Comparison of ENCODE assay signal across 26 cellular contexts in the genomic region with DNA sequence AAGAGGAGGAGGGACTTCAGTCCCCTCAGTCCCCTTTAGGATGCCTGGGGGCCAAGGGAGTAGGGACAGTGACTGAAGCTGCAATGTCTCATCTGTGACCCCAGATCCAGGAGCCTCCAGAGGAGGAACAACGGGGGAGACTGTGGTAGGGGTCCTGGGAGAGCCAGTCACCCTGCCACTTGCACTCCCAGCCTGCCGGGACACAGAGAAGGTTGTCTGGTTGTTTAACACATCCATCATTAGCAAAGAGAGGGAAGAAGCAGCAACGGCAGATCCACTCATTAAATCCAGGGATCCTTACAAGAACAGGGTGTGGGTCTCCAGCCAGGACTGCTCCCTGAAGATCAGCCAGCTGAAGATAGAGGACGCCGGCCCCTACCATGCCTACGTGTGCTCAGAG. TPM values are rescaled to one million over a fixed set of nuclear protein-coding genes. Genes with fewer than 3 reads are reported as not detected.
"Had no signal": no experiment of that assay in that cellular context is flagged by ENCODE, and none has a peak within 500 bp of the region (broad histone marks: within the 10 kb centered on the region; RNA-seq: fewer than 3 reads in every experiment).

No MANE protein-coding gene starts in this region.

- H3K9me3 ChIP-seq: adrenal gland, ascending aorta, gastrocnemius medialis, ovary, prostate gland, right atrium auricular region, testis, vagina had no signal

- H3K4me3 ChIP-seq: adrenal gland, ascending aorta, gastrocnemius medialis, ovary, prostate gland, right atrium auricular region, testis, vagina had no signal

- H3K27me3 ChIP-seq: adrenal gland, ascending aorta, brain microvascular endothelial cell, gastrocnemius medialis, ovary, right atrium auricular region, testis, vagina had no signal

- DNase-seq: activated effector memory CD4-positive, alpha-beta T cell treated with anti-CD3 and anti-CD28 coated beads, Interleukin-2, amount 50 U/mL, for 16 hours; activated naive CD4-positive, alpha-beta T cell treated with anti-CD3 and anti-CD28 coated beads, Interleukin-2, amount 10 ng/mL, durations not matched to agents 7 days and 5 days; activated T-cell treated with anti-CD3 and anti-CD28 coated beads, Interleukin-2, amount 50 U/mL, for 48 hours; adrenal gland; brain microvascular endothelial cell; caudate nucleus; effector memory CD4-positive, alpha-beta T cell; gastrocnemius medialis; head of caudate nucleus; hypothalamus; left cardiac atrium; mesenchymal stem cell; ovary; stimulated activated CD4-positive, alpha-beta T cell treated with anti-CD3 and anti-CD28 coated beads, Interleukin-4, amount 100 ng/mL, for 24 hours; T1000; testis had no signal

- H3K36me3 Mint-ChIP-seq: type B pancreatic cell, WTC11 had no signal

- H3K36me3 ChIP-seq: adrenal gland, ascending aorta, brain microvascular endothelial cell, gastrocnemius medialis, ovary, prostate gland, right atrium auricular region, vagina had no signal

- H3K4me3 Mint-ChIP-seq: activated naive CD4-positive, alpha-beta T cell treated with anti-CD3 and anti-CD28 coated beads, Interleukin-2, amount 10 ng/mL, durations not matched to agents 7 days and 5 days; type B pancreatic cell; WTC11 had no signal

- H3K27me3 Mint-ChIP-seq: activated naive CD4-positive, alpha-beta T cell treated with anti-CD3 and anti-CD28 coated beads, Interleukin-2, amount 10 ng/mL, durations not matched to agents 7 days and 5 days had no signal

- H3K27ac ChIP-seq: adrenal gland, ascending aorta, brain microvascular endothelial cell, gastrocnemius medialis, ovary, prostate gland, right atrium auricular region, testis, vagina had no signal

- ATAC-seq: esophagus mucosa, gastrocnemius medialis, left cardiac atrium, WTC11 had no signal

- FAIRE-seq: endothelial cell of umbilical vein had no signal

- H3K27ac Mint-ChIP-seq: activated naive CD4-positive, alpha-beta T cell treated with anti-CD3 and anti-CD28 coated beads, Interleukin-2, amount 10 ng/mL, durations not matched to agents 7 days and 5 days; WTC11 had no signal

- H3K9me3 Mint-ChIP-seq: activated naive CD4-positive, alpha-beta T cell treated with anti-CD3 and anti-CD28 coated beads, Interleukin-2, amount 10 ng/mL, durations not matched to agents 7 days and 5 days; WTC11 had no signal

- H3K4me1 ChIP-seq: adrenal gland, ascending aorta, gastrocnemius medialis, prostate gland, right atrium auricular region, testis, vagina had no signal

RNA-seq across cellular contexts. Expression of gene LY9, which starts 18.3 kb away (rescaled TPM):
- total RNA-seq: dermis microvascular lymphatic vessel endothelial cell, endothelial cell of umbilical vein, gastrocnemius medialis, myocyte, WTC11 had no signal
- polyA plus RNA-seq: endothelial cell of umbilical vein had no signal

RNA-seq across cellular contexts. Expression of gene CD244, which starts 48.4 kb away (rescaled TPM):
- total RNA-seq: ascending aorta, dermis microvascular lymphatic vessel endothelial cell, endothelial cell of umbilical vein, gastrocnemius medialis, myocyte, WTC11 had no signal
- polyA plus RNA-seq: endothelial cell of umbilical vein had no signal
